ENCODE assay signal across 7 cellular contexts in the genomic region with DNA sequence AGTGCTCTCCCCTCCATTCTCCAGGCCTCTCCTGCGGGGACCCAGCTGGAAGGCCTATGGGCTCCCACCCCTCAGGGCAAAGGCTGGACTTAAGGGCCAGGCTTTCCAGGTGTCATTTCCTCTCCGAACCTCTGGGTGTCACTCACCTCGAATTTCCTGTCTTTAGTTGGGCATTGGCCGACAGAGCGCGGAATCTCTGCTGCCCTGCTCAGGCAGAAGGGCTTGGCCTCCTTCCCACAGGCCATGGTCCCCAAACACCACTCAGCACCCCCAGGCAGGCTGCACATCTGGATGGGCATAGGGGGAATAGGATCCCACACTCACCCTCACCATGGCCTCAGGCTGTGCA.
A peak's percentile ranks its signal among the peaks of the same experiment; 100 is the strongest.
DNase-seq lines count a peak whose midpoint lies in the region; ATAC-seq and TF ChIP-seq lines count a peak whose summit lies in the region.

No MANE protein-coding gene starts in this region.

- peaks cover 20% of the 10 kb centered on the region for H3K4me1 Mint-ChIP-seq in osteocyte (ENCODE audit: unreplicated experiment)

- no peak overlapping the region for H3K9ac ChIP-seq in PC-3 (ENCODE audit: low read length)

- no peaks in the 10 kb centered on the region for H3K9me2 ChIP-seq in PC-3 (replicated peaks; ENCODE audit: low read length)

- peak overlapping the region; percentile 71; the same call in 1 of the 2 replicates for H3K4me3 ChIP-seq in PC-3 (ENCODE audit: low read length)
- H3K4me3 ChIP-seq in esophagus muscularis mucosa, result peak overlapping the region; percentile 49 to 62 (median 52)

- no peaks in the 10 kb centered on the region for H4K20me1 ChIP-seq in PC-3 (ENCODE audit: low read length)

- no peaks in the 10 kb centered on the region for H3K79me2 ChIP-seq in PC-3 (ENCODE audit: low read length)

- H3F3A ChIP-seq in PC-3 (ENCODE audit: low read length, unreplicated experiment), result no peaks in the 10 kb centered on the region

- no peak for TF ChIP-seq POLR2A in esophagus muscularis mucosa (IDR thresholded peaks at IDR 0.05; ENCODE audit: low read depth)

- DNase-seq in GM10266 (ENCODE audit: extremely low spot score) (peak; percentile 7), PC-3 (no peak), esophagus muscularis mucosa (ENCODE audit: extremely low spot score) (no peak), osteocyte (ENCODE audit: extremely low spot score, unreplicated experiment) (no peak), SW 1271 (lab: John Stamatoyannopoulos, UW) (no peak), hippocampal formation (lab: John Stamatoyannopoulos, UW) (no peak)

- no peak for ATAC-seq in PC-3
- ATAC-seq in HG03159 (IDR thresholded peaks at IDR 0.05; ENCODE audit: unreplicated experiment), result no peak

- H3K36me3 ChIP-seq in PC-3 (ENCODE audit: low read depth, low read length) (no peaks in the 10 kb centered on the region), esophagus muscularis mucosa (no peaks in the 10 kb centered on the region)

- no peak overlapping the region for H3K27ac Mint-ChIP-seq in osteocyte (ENCODE audit: unreplicated experiment)

- H3K36me3 Mint-ChIP-seq in osteocyte (ENCODE audit: unreplicated experiment), result no peaks in the 10 kb centered on the region

- no peaks in the 10 kb centered on the region for H3K27me3 Mint-ChIP-seq in osteocyte (ENCODE audit: unreplicated experiment)

- H3K27ac ChIP-seq in PC-3 (ENCODE audit: low read length) (no peak overlapping the region), esophagus muscularis mucosa (replicated peaks in 1 of 4) (no peak overlapping the region)

- POLR2A ChIA-PET in PC-3 (lab: Charles Lee; ENCODE audit: unreplicated experiment), result no interaction called here

- no peaks in the 10 kb centered on the region for H3K9me3 Mint-ChIP-seq in osteocyte (ENCODE audit: unreplicated experiment)

- H3K9me3 ChIP-seq in PC-3 (ENCODE audit: low read length), result no peaks in the 10 kb centered on the region
- no peaks in the 10 kb centered on the region for H3K9me3 ChIP-seq in esophagus muscularis mucosa

- intact Hi-C loops in PC-3 (cut with micrococcal nuclease) (loop anchor here (2.0 to 10.0 kb wide), 2 partner anchors 72 to 204 kb away; no protein-coding TSS in a partner anchor), esophagus muscularis mucosa (cut with DNase I) (loop anchor here (2.0 kb wide), 2 partner anchors 276 to 1836 kb away; no protein-coding TSS in a partner anchor)

- peaks cover 10% of the 10 kb centered on the region for H3K4me1 ChIP-seq in PC-3 (ENCODE audit: insufficient read depth, low read length)
- H3K4me1 ChIP-seq in esophagus muscularis mucosa, result peaks cover 0 to 12% (median 11%) of the 10 kb centered on the region in 4 donors

- TF ChIP-seq CTCF in GM10266 (IDR thresholded peaks at IDR 0.05; ENCODE audit: control insufficient read depth, insufficient read depth, low read depth, missing control alignments), result no peak
- peak; percentile 23; the same call in 1 of the 2 replicates for TF ChIP-seq CTCF in PC-3 (conservative IDR thresholded peaks at IDR 0.05; ENCODE audit: low read depth, low read length)
- TF ChIP-seq CTCF in esophagus muscularis mucosa (IDR thresholded peaks at IDR 0.05), result no peak
- no peak for TF ChIP-seq CTCF in osteocyte (IDR thresholded peaks at IDR 0.05)

- H3K27me3 ChIP-seq in PC-3 (ENCODE audit: low read length) (peaks cover 3% of the 10 kb centered on the region; the same call in 1 of the 2 replicates), esophagus muscularis mucosa (peaks cover 0 to 38% (median 2%) of the 10 kb centered on the region in 4 donors)

- TF ChIP-seq EP300 in esophagus muscularis mucosa (IDR thresholded peaks at IDR 0.05), result no peak

- no TSS peak for BruUV-seq in PC-3 (replicated peaks; lab: Mats Ljungman, UMichigan)

- H3K4me3 Mint-ChIP-seq in osteocyte (ENCODE audit: unreplicated experiment), result peak overlapping the region; percentile 52

- CTCF ChIA-PET in PC-3 (lab: Charles Lee), result no interaction called here

- H3K4me2 ChIP-seq in PC-3 (ENCODE audit: low read length), result peak overlapping the region; percentile 85

- H2AFZ ChIP-seq in PC-3 (ENCODE audit: low read length), result peak overlapping the region; percentile 79; the same call in 1 of the 2 replicates

- no CpG with 5 or more reads among the region's 6 CpGs for WGBS in esophagus muscularis mucosa
